10 cellular contexts compared by ENCODE assay signal in the genomic region with DNA sequence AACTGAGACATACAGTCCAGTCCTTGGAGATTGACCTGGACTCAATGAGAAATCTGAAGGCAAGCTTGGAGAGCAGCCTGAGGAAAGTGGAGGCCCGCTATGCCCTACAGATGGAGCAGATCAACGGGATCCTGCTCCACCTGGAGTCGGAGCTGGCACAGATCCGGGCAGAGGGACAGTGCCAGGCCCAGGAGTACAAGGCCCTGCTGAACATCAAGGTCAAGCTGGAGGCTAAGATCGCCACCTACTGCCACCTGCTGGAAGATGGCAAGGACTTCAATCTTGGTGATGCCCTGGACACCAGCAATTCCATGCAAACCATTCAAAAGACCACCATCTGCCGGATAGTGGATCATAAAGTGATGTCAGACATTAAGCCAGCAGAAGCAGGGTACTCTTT. TPM values are rescaled to one million over a fixed set of nuclear protein-coding genes. Genes with fewer than 3 reads are reported as not detected.
DNase-seq lines count a peak whose midpoint lies in the region; ATAC-seq and TF ChIP-seq lines count a peak whose summit lies in the region.
"Had no signal": no experiment of that assay in that cellular context is flagged by ENCODE, and none has a peak within 500 bp of the region (broad histone marks: within the 10 kb centered on the region; RNA-seq: fewer than 3 reads in every experiment).

No MANE protein-coding gene starts in this region.

- 10 to 21% methylated on average over 2 to 6 of the region's 6 CpGs for WGBS in body of pancreas, 2 donors
- 43 to 64% methylated on average over 5 to 6 of the region's 6 CpGs for WGBS in lower leg skin, 2 donors

- TF ChIP-seq POLR2A in body of pancreas (IDR thresholded peaks at IDR 0.05): no peak
- no peak for TF ChIP-seq POLR2A in lower leg skin (IDR thresholded peaks at IDR 0.05)

- H3K4me1 ChIP-seq in body of pancreas: no peaks in the 10 kb centered on the region

- no peaks in the 10 kb centered on the region for H3K9me3 ChIP-seq in body of pancreas

- ATAC-seq in body of pancreas (no peak), HG02884 (IDR thresholded peaks at IDR 0.05; ENCODE audit: unreplicated experiment) (no peak)

- no peaks in the 10 kb centered on the region for H3K36me3 Mint-ChIP-seq in progenitor cell of endocrine pancreas (ENCODE audit: insufficient read depth)

- H3K36me3 ChIP-seq in body of pancreas (replicated peaks in 1 of 2; ENCODE audit: insufficient read depth in 1 of 2, low read depth in 2 of 2): no peaks in the 10 kb centered on the region

- no peaks in the 10 kb centered on the region for H3K4me1 Mint-ChIP-seq in progenitor cell of endocrine pancreas (ENCODE audit: low read depth)

- H3K27ac Mint-ChIP-seq in progenitor cell of endocrine pancreas: no peak overlapping the region

- no peaks in the 10 kb centered on the region for H3K27me3 ChIP-seq in body of pancreas

- H3K27me3 Mint-ChIP-seq in progenitor cell of endocrine pancreas: no peaks in the 10 kb centered on the region

- intact Hi-C loops in body of pancreas (cut with DNase I) (no loop called here), lower leg skin (cut with DNase I; ENCODE audit: low total_unique reads) (no loop called here)

- DNase-seq in NCI-H2227 (lab: John Stamatoyannopoulos, UW; ENCODE audit: unreplicated experiment) (peak; percentile 11), NCI-H2227 treated with DMSO at 0.1 percent for 48 hours (lab: John Stamatoyannopoulos, UW) (no peak), NAMALWA (ENCODE audit: low spot score) (peak; percentile 46), body of pancreas (peak; percentile 57 to 76 (median 69)), progenitor cell of endocrine pancreas (ENCODE audit: low spot score, unreplicated experiment) (no peak), lower leg skin (ENCODE audit: low spot score in 2 of 2) (no peak), C1 segment of cervical spinal cord (lab: John Stamatoyannopoulos, UW) (no peak)
- DNase-seq: Right ventricle myocardium superior had no signal

- no peak overlapping the region for H3K27ac ChIP-seq in body of pancreas

- peak in 6 of 7 experiments; percentile 10 to 41 (median 36) for TF ChIP-seq CTCF in body of pancreas (IDR thresholded peaks at IDR 0.05)
- peak; percentile 43 for TF ChIP-seq CTCF in progenitor cell of endocrine pancreas (IDR thresholded peaks at IDR 0.05; ENCODE audit: unreplicated experiment)
- no peak for TF ChIP-seq CTCF in lower leg skin (IDR thresholded peaks at IDR 0.05)

- peaks cover 28% of the 10 kb centered on the region for H3K9me3 Mint-ChIP-seq in progenitor cell of endocrine pancreas (ENCODE audit: low read depth)

- no peak overlapping the region for H3K4me3 Mint-ChIP-seq in progenitor cell of endocrine pancreas (ENCODE audit: low read depth)

- no peak overlapping the region for H3K4me3 ChIP-seq in body of pancreas
- no peak overlapping the region for H3K4me3 ChIP-seq in lower leg skin (ENCODE audit: low read depth, poor library complexity, severe bottlenecking)

RNA-seq across cellular contexts. Expression of gene FRMPD3, which starts 20.4 kb away (rescaled TPM):
- under 1 TPM in 1 of 2 donors, not detected in 1; 0.26 TPM for total RNA-seq in body of pancreas
- 0.53 and 0.74 TPM in 2 replicates for total RNA-seq in progenitor cell of endocrine pancreas
- total RNA-seq in lower leg skin: under 1 TPM in 1 of 4 donors, not detected in 3; 0.05 TPM
- total RNA-seq: fibroblast of lung had no signal

Comparison
In these comparisons a context has a peak if more than half of its experiments do, and no peak if none do; other contexts are left out.
1. DNase-seq: peak in NCI-H2227 (single experiment), NAMALWA (single experiment) and body of pancreas (4 of 4); none in NCI-H2227 treated with DMSO at 0.1 percent for 48 hours (single experiment), progenitor cell of endocrine pancreas (single experiment), lower leg skin (0 of 2) and C1 segment of cervical spinal cord (0 of 14).
2. CTCF ChIP-seq: peak in body of pancreas (6 of 7) and progenitor cell of endocrine pancreas (single experiment); none in lower leg skin (0 of 3).